ENCODE assay signal across 8 cellular contexts in genomic region chr2:45992021-45992745, GRCh38.
DNase-seq lines count a peak whose midpoint lies in the region; ATAC-seq, FAIRE-seq and TF ChIP-seq lines count a peak whose summit lies in the region.

No MANE protein-coding gene starts in this region.

- WGBS in small intestine, 3 donors: 27 to 53% (median 43%) methylated on average over 11 of the region's 11 CpGs

- TF ChIP-seq POLR2A in H54 (IDR thresholded peaks at IDR 0.05; ENCODE audit: low read depth, low read length): no peak

- H3K27me3 ChIP-seq in small intestine (ENCODE audit: control insufficient read depth in 2 of 2, insufficient read depth in 2 of 2, low read length in 2 of 2): no peaks in the 10 kb centered on the region

- no peak overlapping the region for H3K4me3 ChIP-seq in small intestine (ENCODE audit: low read depth in 1 of 2, low read length in 2 of 2)

- peak overlapping the region in 1 of 2 donors; percentile 65 for H3K27ac ChIP-seq in small intestine (ENCODE audit: low read depth in 1 of 2, low read length in 1 of 2)

- peaks cover 0 to 2% of the 10 kb centered on the region in 2 donors for H3K36me3 ChIP-seq in small intestine (ENCODE audit: control insufficient read depth in 2 of 2, insufficient read depth in 2 of 2, low read length in 2 of 2)

- peaks cover 6% of the 10 kb centered on the region for H3K4me1 Mint-ChIP-seq in T-helper 17 cell
- peaks cover 0 to 2% of the 10 kb centered on the region in 2 donors for H3K4me1 Mint-ChIP-seq in effector memory CD8-positive, alpha-beta T cell (ENCODE audit: low read depth in 2 of 2)

- H3K9me3 Mint-ChIP-seq in effector memory CD8-positive, alpha-beta T cell: no peaks in the 10 kb centered on the region

- peak; percentile 30 for DNase-seq in H54 (ENCODE audit: insufficient read length, low spot score)
- peak; percentile 86 for DNase-seq in RPMI7951 (ENCODE audit: low read depth)
- peak; percentile 39 for DNase-seq in cardiac septum (ENCODE audit: low spot score)
- DNase-seq in small intestine: peak; percentile 74
- no peak for DNase-seq in T-helper 17 cell
- no peak for DNase-seq in NCI-H128 (lab: John Stamatoyannopoulos, UW; ENCODE audit: unreplicated experiment)
- DNase-seq in effector memory CD8-positive, alpha-beta T cell: no peak

- peaks cover 2% of the 10 kb centered on the region for H3K36me3 Mint-ChIP-seq in T-helper 17 cell (ENCODE audit: low read depth)
- no peaks in the 10 kb centered on the region for H3K36me3 Mint-ChIP-seq in effector memory CD8-positive, alpha-beta T cell (ENCODE audit: insufficient read depth)

- intact Hi-C loops in cardiac septum (cut with DNase I): loop anchor here (2.0 to 5.0 kb wide), 2 partner anchors 469 to 895 kb away; no protein-coding TSS in a partner anchor

- H3K27me3 Mint-ChIP-seq in T-helper 17 cell: no peaks in the 10 kb centered on the region
- no peaks in the 10 kb centered on the region for H3K27me3 Mint-ChIP-seq in effector memory CD8-positive, alpha-beta T cell

- H3K4me1 ChIP-seq in small intestine (ENCODE audit: control insufficient read depth in 2 of 2, insufficient read depth in 1 of 2, low read depth in 1 of 2, low read length in 1 of 2): no peaks in the 10 kb centered on the region

- H3K27ac Mint-ChIP-seq in T-helper 17 cell: no peak overlapping the region
- H3K27ac Mint-ChIP-seq in effector memory CD8-positive, alpha-beta T cell: no peak overlapping the region

- peak; percentile 41 for FAIRE-seq in H54 (lab: Jason Lieb, UNC)
- no peak for FAIRE-seq in small intestine (lab: Jason Lieb, UNC)

- ATAC-seq in T-helper 17 cell: no peak
- no peak for ATAC-seq in effector memory CD8-positive, alpha-beta T cell (replicated peaks)
- no peak for ATAC-seq in GM19397 (IDR thresholded peaks at IDR 0.05; ENCODE audit: unreplicated experiment)

- no peak overlapping the region for H3K4me3 Mint-ChIP-seq in T-helper 17 cell
- H3K4me3 Mint-ChIP-seq in effector memory CD8-positive, alpha-beta T cell: no peak overlapping the region

- no peaks in the 10 kb centered on the region for H3K9me3 ChIP-seq in small intestine (ENCODE audit: control insufficient read depth, low read depth)
- H3K9me3 ChIP-seq in T-helper 17 cell (ENCODE audit: control insufficient read depth, low read length, poor library complexity, severe bottlenecking): no peaks in the 10 kb centered on the region

Comparison
In these comparisons a context has a peak if more than half of its experiments do, and no peak if none do; other contexts are left out.
1. DNase-seq: peak in H54 (single experiment), RPMI7951 (single experiment), cardiac septum (single experiment) and small intestine (single experiment); none in T-helper 17 cell (0 of 3), NCI-H128 (single experiment) and effector memory CD8-positive, alpha-beta T cell (0 of 3).